Comparison of ENCODE assay signal across 28 cellular contexts in genomic region chr1:163797816-163798215, GRCh38.
"Had no signal": no experiment of that assay in that cellular context is flagged by ENCODE, and none has a peak within 500 bp of the region (broad histone marks: within the 10 kb centered on the region; RNA-seq: fewer than 3 reads in every experiment).

No MANE protein-coding gene starts in this region.

- DNase-seq: stimulated activated CD4-positive, alpha-beta T cell treated with anti-CD3 and anti-CD28 coated beads, Interleukin-2, amount 100 ng/mL, for 48 hours; stimulated activated CD4-positive, alpha-beta T cell treated with anti-CD3 and anti-CD28 coated beads, Interleukin-4, amount 100 ng/mL, for 1 hour; stimulated activated CD4-positive, alpha-beta T cell treated with anti-CD3 and anti-CD28 coated beads, Interleukin-4, amount 100 ng/mL, for 24 hours; stimulated activated CD4-positive, alpha-beta T cell treated with anti-CD3 and anti-CD28 coated beads, Interleukin-4, amount 100 ng/mL, for 4 hours; stimulated activated CD8-positive, alpha-beta memory T cell treated with anti-CD3 and anti-CD28 coated beads, Interleukin-4, amount 100 ng/mL, for 48 hours; stimulated activated naive B cell treated with anti-CD40 and anti-IgM and Interleukin-4, amounts not matched to agents 10 μg/mL and 1 μg/mL and 100 μg/mL, for 72 hours; stimulated activated naive CD4-positive, alpha-beta T cell; stimulated activated naive CD8-positive, alpha-beta T cell treated with anti-CD3 and anti-CD28 coated beads, Interleukin-15, amount 100 ng/mL, for 72 hours; stimulated activated naive CD8-positive, alpha-beta T cell treated with anti-CD3 and anti-CD28 coated beads, Interleukin-15, Interleukin-2, amounts not matched to agents 100 U/mL and 50 U/mL, for 24 hours; stomach; substantia nigra; testis; thyroid gland; tibial artery; transverse colon; trophoblast cell; upper lobe of left lung; upper lobe of right lung; uterus had no signal

- H3K4me3 ChIP-seq: stomach, suprapubic skin, testis, thoracic aorta, thyroid gland, tibial artery, tibial nerve, transverse colon, upper lobe of left lung, upper lobe of right lung, uterus, vagina had no signal

- H3K36me3 Mint-ChIP-seq: stimulated activated effector memory CD8-positive, alpha-beta T cell treated with anti-CD3 and anti-CD28 coated beads, Interleukin-12 subunit alpha, Interleukin-12 subunit beta, amount 100 ng/mL, for 72 hours; stimulated activated memory B cell treated with anti-CD40 and anti-IgM and Interleukin-4, amounts not matched to agents 10 μg/mL and 1 μg/mL and 100 μg/mL, for 72 hours; stimulated activated naive B cell treated with anti-CD40 and anti-IgM and Interleukin-4, amounts not matched to agents 10 μg/mL and 1 μg/mL and 100 μg/mL, for 72 hours had no signal

- H3K27me3 ChIP-seq: stomach, suprapubic skin, testis, thyroid gland, tibial artery, tibial nerve, transverse colon, upper lobe of left lung, upper lobe of right lung, uterus, vagina had no signal

- H3K36me3 ChIP-seq: stomach, suprapubic skin, thoracic aorta, thyroid gland, tibial artery, tibial nerve, transverse colon, upper lobe of left lung, upper lobe of right lung, uterus, vagina had no signal

- ATAC-seq: stimulated activated effector memory CD8-positive, alpha-beta T cell treated with anti-CD3 and anti-CD28 coated beads, Interleukin-12 subunit alpha, Interleukin-12 subunit beta, amount 100 ng/mL, for 72 hours; stimulated activated memory B cell treated with anti-CD40 and anti-IgM and Interleukin-4, amounts not matched to agents 10 μg/mL and 1 μg/mL and 100 μg/mL, for 72 hours; stimulated activated naive B cell treated with anti-CD40 and anti-IgM and Interleukin-4, amounts not matched to agents 10 μg/mL and 1 μg/mL and 100 μg/mL, for 72 hours; stimulated activated naive CD8-positive, alpha-beta T cell treated with anti-CD3 and anti-CD28 coated beads, Interleukin-15, amount 100 ng/mL, for 72 hours; stimulated activated naive CD8-positive, alpha-beta T cell treated with anti-CD3 and anti-CD28 coated beads, Interleukin-15, Interleukin-2, amounts not matched to agents 100 U/mL and 50 U/mL, for 24 hours; upper lobe of right lung had no signal

- H3K4me3 Mint-ChIP-seq: stimulated activated effector memory CD8-positive, alpha-beta T cell treated with anti-CD3 and anti-CD28 coated beads, Interleukin-12 subunit alpha, Interleukin-12 subunit beta, amount 100 ng/mL, for 72 hours; stimulated activated memory B cell treated with anti-CD40 and anti-IgM and Interleukin-4, amounts not matched to agents 10 μg/mL and 1 μg/mL and 100 μg/mL, for 72 hours; stimulated activated naive B cell treated with anti-CD40 and anti-IgM and Interleukin-4, amounts not matched to agents 10 μg/mL and 1 μg/mL and 100 μg/mL, for 72 hours; stimulated activated naive CD8-positive, alpha-beta T cell treated with anti-CD3 and anti-CD28 coated beads, Interleukin-15, amount 100 ng/mL, for 72 hours; stimulated activated naive CD8-positive, alpha-beta T cell treated with anti-CD3 and anti-CD28 coated beads, Interleukin-15, Interleukin-2, amounts not matched to agents 100 ng/mL and 50 ng/mL, for 24 hours; type B pancreatic cell had no signal

- H3K27me3 Mint-ChIP-seq: stimulated activated memory B cell treated with anti-CD40 and anti-IgM and Interleukin-4, amounts not matched to agents 10 μg/mL and 1 μg/mL and 100 μg/mL, for 72 hours; stimulated activated naive B cell treated with anti-CD40 and anti-IgM and Interleukin-4, amounts not matched to agents 10 μg/mL and 1 μg/mL and 100 μg/mL, for 72 hours; stimulated activated naive CD8-positive, alpha-beta T cell treated with anti-CD3 and anti-CD28 coated beads, Interleukin-15, amount 100 ng/mL, for 72 hours; stimulated activated naive CD8-positive, alpha-beta T cell treated with anti-CD3 and anti-CD28 coated beads, Interleukin-15, Interleukin-2, amounts not matched to agents 100 ng/mL and 50 ng/mL, for 24 hours; type B pancreatic cell had no signal

- H3K27ac Mint-ChIP-seq: stimulated activated effector memory CD8-positive, alpha-beta T cell treated with anti-CD3 and anti-CD28 coated beads, Interleukin-12 subunit alpha, Interleukin-12 subunit beta, amount 100 ng/mL, for 72 hours; stimulated activated memory B cell treated with anti-CD40 and anti-IgM and Interleukin-4, amounts not matched to agents 10 μg/mL and 1 μg/mL and 100 μg/mL, for 72 hours; stimulated activated naive B cell treated with anti-CD40 and anti-IgM and Interleukin-4, amounts not matched to agents 10 μg/mL and 1 μg/mL and 100 μg/mL, for 72 hours; stimulated activated naive CD8-positive, alpha-beta T cell treated with anti-CD3 and anti-CD28 coated beads, Interleukin-15, amount 100 ng/mL, for 72 hours; stimulated activated naive CD8-positive, alpha-beta T cell treated with anti-CD3 and anti-CD28 coated beads, Interleukin-15, Interleukin-2, amounts not matched to agents 100 ng/mL and 50 ng/mL, for 24 hours; type B pancreatic cell had no signal

- FAIRE-seq: urothelium cell line had no signal

- H3K4me1 Mint-ChIP-seq: stimulated activated effector memory CD8-positive, alpha-beta T cell treated with anti-CD3 and anti-CD28 coated beads, Interleukin-12 subunit alpha, Interleukin-12 subunit beta, amount 100 ng/mL, for 72 hours; stimulated activated memory B cell treated with anti-CD40 and anti-IgM and Interleukin-4, amounts not matched to agents 10 μg/mL and 1 μg/mL and 100 μg/mL, for 72 hours; stimulated activated naive B cell treated with anti-CD40 and anti-IgM and Interleukin-4, amounts not matched to agents 10 μg/mL and 1 μg/mL and 100 μg/mL, for 72 hours; stimulated activated naive CD8-positive, alpha-beta T cell treated with anti-CD3 and anti-CD28 coated beads, Interleukin-15, amount 100 ng/mL, for 72 hours had no signal
